Comparison of ENCODE assay signal across 12 cellular contexts in genomic region chr5:138974227-138975063, GRCh38.
DNase-seq lines count a peak whose midpoint lies in the region; ATAC-seq and TF ChIP-seq lines count a peak whose summit lies in the region.
"Had no signal": no experiment of that assay in that cellular context is flagged by ENCODE, and none has a peak within 500 bp of the region (broad histone marks: within the 10 kb centered on the region; RNA-seq: fewer than 3 reads in every experiment).

No MANE protein-coding gene starts in this region.

- peaks cover 17 to 27% of the 10 kb centered on the region in 2 donors for H3K4me1 ChIP-seq in left lung

- H3K27ac ChIP-seq in left lung (peak overlapping the region; percentile 47 to 74), substantia nigra (ENCODE audit: low read depth, low read length, poor library complexity, severe bottlenecking) (peak overlapping the region; percentile 76)

- no peak overlapping the region for H3K4me3 ChIP-seq in choroid plexus epithelial cell (ENCODE audit: low read depth, low read length)
- H3K4me3 ChIP-seq in left lung, result no peak overlapping the region

- H3K27me3 Mint-ChIP-seq in endothelial cell (ENCODE audit: unreplicated experiment) (peaks cover under 1% of the 10 kb centered on the region), T-helper 17 cell (no peaks in the 10 kb centered on the region)
- H3K27me3 Mint-ChIP-seq: natural killer cell treated with Interleukin-12 subunit alpha and Interleukin-12 subunit beta and Interleukin-15 and Interleukin-18, amount 100 ng/mL, for 72 hours; stimulated activated naive CD8-positive, alpha-beta T cell treated with anti-CD3 and anti-CD28 coated beads, Interleukin-15, Interleukin-2, amounts not matched to agents 100 ng/mL and 50 ng/mL, for 24 hours had no signal

- no peaks in the 10 kb centered on the region for H3K27me3 ChIP-seq in left lung

- H3K9me3 ChIP-seq in left lung (no peaks in the 10 kb centered on the region), T-helper 17 cell (ENCODE audit: control insufficient read depth, low read length, poor library complexity, severe bottlenecking) (no peaks in the 10 kb centered on the region)

- DNase-seq in NCI-H226 (peak; percentile 8), choroid plexus epithelial cell (ENCODE audit: low read depth) (peak; percentile 49), left lung (peak in 1 of 2 donors; percentile 40), substantia nigra (lab: John Stamatoyannopoulos, UW) (peak in 27 of 49 donors; percentile 19 to 84 (median 43)), endothelial cell (ENCODE audit: low spot score) (no peak), T-helper 17 cell (no peak), NCI-H2171 (lab: John Stamatoyannopoulos, UW) (no peak)
- DNase-seq: KG1, T-helper 1 cell had no signal

- no peaks in the 10 kb centered on the region for H3K36me3 ChIP-seq in left lung

- no peaks in the 10 kb centered on the region for H3K9me3 Mint-ChIP-seq in endothelial cell (ENCODE audit: unreplicated experiment)
- H3K9me3 Mint-ChIP-seq: natural killer cell treated with Interleukin-12 subunit alpha and Interleukin-12 subunit beta and Interleukin-15 and Interleukin-18, amount 100 ng/mL, for 72 hours; stimulated activated naive CD8-positive, alpha-beta T cell treated with anti-CD3 and anti-CD28 coated beads, Interleukin-15, Interleukin-2, amounts not matched to agents 100 ng/mL and 50 ng/mL, for 24 hours had no signal

- intact Hi-C loops in left lung (cut with DNase I), result no loop called here

- H3K27ac Mint-ChIP-seq in endothelial cell (ENCODE audit: unreplicated experiment) (no peak overlapping the region), T-helper 17 cell (no peak overlapping the region)
- H3K27ac Mint-ChIP-seq: stimulated activated naive CD8-positive, alpha-beta T cell treated with anti-CD3 and anti-CD28 coated beads, Interleukin-15, Interleukin-2, amounts not matched to agents 100 ng/mL and 50 ng/mL, for 24 hours had no signal

- ATAC-seq in left lung (peak; percentile 51), T-helper 17 cell (no peak), HG03565 (IDR thresholded peaks at IDR 0.05; ENCODE audit: unreplicated experiment) (no peak)
- ATAC-seq: natural killer cell treated with Interleukin-12 subunit alpha and Interleukin-12 subunit beta and Interleukin-15 and Interleukin-18, amount 100 ng/mL, for 72 hours had no signal

- TF ChIP-seq CTCF in choroid plexus epithelial cell (conservative IDR thresholded peaks at IDR 0.05; ENCODE audit: low read depth, low read length), result no peak
- TF ChIP-seq CTCF in left lung (IDR thresholded peaks at IDR 0.05), result no peak
- TF ChIP-seq CTCF in endothelial cell (IDR thresholded peaks at IDR 0.05; ENCODE audit: unreplicated experiment), result no peak

- H3K4me3 Mint-ChIP-seq in endothelial cell (ENCODE audit: unreplicated experiment) (no peak overlapping the region), T-helper 17 cell (no peak overlapping the region)
- H3K4me3 Mint-ChIP-seq: natural killer cell treated with Interleukin-12 subunit alpha and Interleukin-12 subunit beta and Interleukin-15 and Interleukin-18, amount 100 ng/mL, for 72 hours; stimulated activated naive CD8-positive, alpha-beta T cell treated with anti-CD3 and anti-CD28 coated beads, Interleukin-15, Interleukin-2, amounts not matched to agents 100 ng/mL and 50 ng/mL, for 24 hours had no signal

- H3K4me1 Mint-ChIP-seq in endothelial cell (ENCODE audit: unreplicated experiment) (peaks cover 12% of the 10 kb centered on the region), T-helper 17 cell (peaks cover 2% of the 10 kb centered on the region)

- H3K36me3 Mint-ChIP-seq in endothelial cell (ENCODE audit: low read depth, unreplicated experiment) (peaks cover 5% of the 10 kb centered on the region), T-helper 17 cell (ENCODE audit: low read depth) (no peaks in the 10 kb centered on the region)
- H3K36me3 Mint-ChIP-seq: natural killer cell treated with Interleukin-12 subunit alpha and Interleukin-12 subunit beta and Interleukin-15 and Interleukin-18, amount 100 ng/mL, for 72 hours had no signal

Comparison
In these comparisons a context has a peak if more than half of its experiments do, and no peak if none do; other contexts are left out.
1. DNase-seq: peak in NCI-H226 (single experiment), choroid plexus epithelial cell (single experiment) and substantia nigra (27 of 49); none in endothelial cell (single experiment), T-helper 17 cell (0 of 3) and NCI-H2171 (single experiment).